Comparison of ENCODE assay signal across 15 cellular contexts in the genomic region with DNA sequence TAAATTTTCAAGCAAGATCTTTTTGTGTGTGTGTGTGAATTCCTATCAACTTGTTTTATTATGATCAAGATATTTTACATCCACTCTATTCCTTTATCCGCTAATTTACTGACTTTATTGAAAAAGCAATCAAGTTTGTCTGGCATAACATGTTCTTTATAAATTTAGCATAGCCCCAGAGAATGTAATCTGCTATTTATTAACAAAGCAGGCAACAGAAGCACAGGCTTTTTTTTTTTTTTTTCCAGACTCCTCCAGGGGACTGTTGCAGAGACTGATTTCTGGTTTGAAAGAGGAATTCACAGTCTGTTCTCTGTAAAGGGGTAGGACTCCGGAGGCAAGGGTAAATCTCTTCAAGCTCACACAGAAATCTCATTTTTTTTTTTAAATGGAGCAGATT.
DNase-seq lines count a peak whose midpoint lies in the region; ATAC-seq and TF ChIP-seq lines count a peak whose summit lies in the region.
"Had no signal": no experiment of that assay in that cellular context is flagged by ENCODE, and none has a peak within 500 bp of the region (broad histone marks: within the 10 kb centered on the region; RNA-seq: fewer than 3 reads in every experiment).

No MANE protein-coding gene starts in this region.

- TF ChIP-seq EP300 in gastroesophageal sphincter (IDR thresholded peaks at IDR 0.05): no peak

- no peaks in the 10 kb centered on the region for H3K27me3 ChIP-seq in neural progenitor cell
- no peaks in the 10 kb centered on the region for H3K27me3 ChIP-seq in gastroesophageal sphincter
- H3K27me3 ChIP-seq: BE2C had no signal

- TF ChIP-seq CTCF in brain (conservative IDR thresholded peaks at IDR 0.05) (no peak), neural progenitor cell (IDR thresholded peaks at IDR 0.05) (no peak), gastroesophageal sphincter (IDR thresholded peaks at IDR 0.05) (no peak)

- H3K4me3 Mint-ChIP-seq in brain (no peak overlapping the region), neural progenitor cell (no peak overlapping the region)
- H3K4me3 Mint-ChIP-seq: CD4-positive, alpha-beta memory T cell had no signal

- no peak overlapping the region for H3K9ac ChIP-seq in neural progenitor cell
- H3K9ac ChIP-seq: GM23248 had no signal

- no peaks in the 10 kb centered on the region for H3K9me3 ChIP-seq in neural progenitor cell (ENCODE audit: low read depth)
- no peaks in the 10 kb centered on the region for H3K9me3 ChIP-seq in gastroesophageal sphincter
- H3K9me3 ChIP-seq: A549, BE2C had no signal

- DNase-seq in NCI-H1694 (lab: John Stamatoyannopoulos, UW) (peak; percentile 52), NCI-H2171 (lab: John Stamatoyannopoulos, UW) (peak; percentile 6), neural progenitor cell (ENCODE audit: low spot score) (no peak), NCI-H2081 treated with DMSO at 0.1 percent for 48 hours (lab: John Stamatoyannopoulos, UW) (no peak)
- DNase-seq: BE2C; CD4-positive, alpha-beta memory T cell; DND-41; GF-D8; GM23248 had no signal

- no peak for TF ChIP-seq POLR2A in gastroesophageal sphincter (IDR thresholded peaks at IDR 0.05)

- no peaks in the 10 kb centered on the region for H3F3A ChIP-seq in neural progenitor cell (ENCODE audit: low read depth)

- ATAC-seq in GM18861 (IDR thresholded peaks at IDR 0.05; ENCODE audit: unreplicated experiment) (no peak), gastroesophageal sphincter (no peak)
- ATAC-seq: A549, HCT116 had no signal

- H3K27ac ChIP-seq in neural progenitor cell (no peak overlapping the region), gastroesophageal sphincter (no peak overlapping the region)
- H3K27ac ChIP-seq: A549, C4-2B, GM23248 had no signal

- no peaks in the 10 kb centered on the region for H3K79me2 ChIP-seq in neural progenitor cell (ENCODE audit: low read depth)

- H3K36me3 ChIP-seq in neural progenitor cell: no peaks in the 10 kb centered on the region
- no peaks in the 10 kb centered on the region for H3K36me3 ChIP-seq in gastroesophageal sphincter
- H3K36me3 ChIP-seq: BE2C had no signal

- H3K36me3 Mint-ChIP-seq in brain: no peaks in the 10 kb centered on the region
- no peaks in the 10 kb centered on the region for H3K36me3 Mint-ChIP-seq in neural progenitor cell
- H3K36me3 Mint-ChIP-seq: CD4-positive, alpha-beta memory T cell had no signal

- H2AFZ ChIP-seq in neural progenitor cell (replicated peaks): peak overlapping the region; percentile 60
- H2AFZ ChIP-seq: GM23248 had no signal

- peaks cover 0 to 7% (median 0%) of the 10 kb centered on the region in 5 experiments for H3K9me3 Mint-ChIP-seq in brain
- no peaks in the 10 kb centered on the region for H3K9me3 Mint-ChIP-seq in neural progenitor cell

- peak overlapping the region in 3 of 5 experiments; percentile 21 to 72 (median 58) for H3K27ac Mint-ChIP-seq in brain
- H3K27ac Mint-ChIP-seq in neural progenitor cell: no peak overlapping the region
- H3K27ac Mint-ChIP-seq: CD4-positive, alpha-beta memory T cell had no signal

- no peak overlapping the region for H3K4me2 ChIP-seq in neural progenitor cell
- H3K4me2 ChIP-seq: A549 had no signal

- no peak overlapping the region for H3K4me3 ChIP-seq in neural progenitor cell
- H3K4me3 ChIP-seq in gastroesophageal sphincter: no peak overlapping the region
- H3K4me3 ChIP-seq: A549, GM23248 had no signal

- WGBS in gastroesophageal sphincter (ENCODE audit: low coverage in 1 of 2), 2 donors: 79 to 90% methylated on average over 2 of the region's 2 CpGs

- H3K4me1 ChIP-seq in neural progenitor cell: no peaks in the 10 kb centered on the region
- H3K4me1 ChIP-seq in gastroesophageal sphincter: no peaks in the 10 kb centered on the region
- H3K4me1 ChIP-seq: A549, BE2C had no signal

- no peaks in the 10 kb centered on the region for H4K20me1 ChIP-seq in neural progenitor cell (ENCODE audit: low read depth)

- H3K27me3 Mint-ChIP-seq in brain (peaks cover 8% of the 10 kb centered on the region), neural progenitor cell (ENCODE audit: insufficient read depth, low read depth) (no peaks in the 10 kb centered on the region)
- H3K27me3 Mint-ChIP-seq: CD4-positive, alpha-beta memory T cell had no signal

- H3K4me1 Mint-ChIP-seq in brain (peaks cover 26% of the 10 kb centered on the region), neural progenitor cell (peaks cover 5% of the 10 kb centered on the region)
- H3K4me1 Mint-ChIP-seq: CD4-positive, alpha-beta memory T cell had no signal

Comparison
In these comparisons a context has a peak if more than half of its experiments do, and no peak if none do; other contexts are left out.
1. DNase-seq: peak in NCI-H1694 (single experiment) and NCI-H2171 (single experiment); none in neural progenitor cell (single experiment) and NCI-H2081 treated with DMSO at 0.1 percent for 48 hours (single experiment).